ENCODE assay signal across 8 cellular contexts in genomic region chr6:158560787-158561246, GRCh38. TPM values are rescaled to one million over a fixed set of nuclear protein-coding genes. Genes with fewer than 3 reads are reported as not detected.
DNase-seq lines count a peak whose midpoint lies in the region; ATAC-seq and TF ChIP-seq lines count a peak whose summit lies in the region.

No MANE protein-coding gene starts in this region.

- H3K27ac ChIP-seq in CD4-positive, CD25-positive, alpha-beta regulatory T cell (ENCODE audit: insufficient read depth, low read length, poor library complexity, severe bottlenecking), result peak overlapping the region; percentile 85
- peak overlapping the region; percentile 92 for H3K27ac ChIP-seq in left ventricle myocardium inferior (replicated peaks)
- peak overlapping the region; percentile 84 to 90 (median 90) for H3K27ac ChIP-seq in gastrocnemius medialis

- intact Hi-C loops in left ventricle myocardium inferior (cut with micrococcal nuclease), result no loop called here
- intact Hi-C loops in gastrocnemius medialis (cut with DNase I; ENCODE audit: low total_unique reads), result loop anchor here (1.0 kb wide), 1 partner anchor 330 kb away; no protein-coding TSS in a partner anchor

- ATAC-seq in CD4-positive, CD25-positive, alpha-beta regulatory T cell (ENCODE audit: low read depth in 2 of 2), result no peak
- ATAC-seq in HG03354 (IDR thresholded peaks at IDR 0.05; ENCODE audit: poor library complexity, severe bottlenecking, unreplicated experiment), result peak; percentile 9
- ATAC-seq in activated CD8-positive, alpha-beta memory T cell treated with anti-CD3 and anti-CD28 coated beads, Interleukin-2, amount 10 ng/mL, durations not matched to agents 7 days and 5 days, result no peak
- peak; percentile 37 to 42 for ATAC-seq in gastrocnemius medialis
- ATAC-seq in GM21367 (IDR thresholded peaks at IDR 0.05; ENCODE audit: unreplicated experiment), result no peak
- no peak for ATAC-seq in activated CD4-positive, CD25-positive, alpha-beta regulatory T cell treated with anti-CD3 and anti-CD28 coated beads, Interleukin-2, amount 50 U/mL, for 24 hours

- peak overlapping the region; percentile 86 to 97 (median 92) for H3K27ac Mint-ChIP-seq in CD4-positive, CD25-positive, alpha-beta regulatory T cell
- H3K27ac Mint-ChIP-seq in activated CD8-positive, alpha-beta memory T cell treated with anti-CD3 and anti-CD28 coated beads, Interleukin-2, amount 10 ng/mL, durations not matched to agents 7 days and 5 days, result peak overlapping the region; percentile 91

- in situ Hi-C loops in gastrocnemius medialis (cut with MboI; ENCODE audit: low sequenced_read_pairs in 4 of 4), result no loop called here

- H3K36me3 Mint-ChIP-seq in CD4-positive, CD25-positive, alpha-beta regulatory T cell, result peaks cover 15% of the 10 kb centered on the region
- H3K36me3 Mint-ChIP-seq in activated CD8-positive, alpha-beta memory T cell treated with anti-CD3 and anti-CD28 coated beads, Interleukin-2, amount 10 ng/mL, durations not matched to agents 7 days and 5 days, result peaks cover 8% of the 10 kb centered on the region

- TF ChIP-seq POLR2A in gastrocnemius medialis (IDR thresholded peaks at IDR 0.05), result no peak

- no peaks in the 10 kb centered on the region for H3K9me3 ChIP-seq in CD4-positive, CD25-positive, alpha-beta regulatory T cell (ENCODE audit: control insufficient read depth in 2 of 2, low read length in 2 of 2)
- H3K9me3 ChIP-seq in left ventricle myocardium inferior (replicated peaks), result no peaks in the 10 kb centered on the region
- H3K9me3 ChIP-seq in gastrocnemius medialis, result no peaks in the 10 kb centered on the region

- peaks cover 48% of the 10 kb centered on the region for H3K4me1 ChIP-seq in CD4-positive, CD25-positive, alpha-beta regulatory T cell (ENCODE audit: control insufficient read depth, insufficient read depth, low read length, poor library complexity, severe bottlenecking)
- H3K4me1 ChIP-seq in left ventricle myocardium inferior (peaks cover 29% of the 10 kb centered on the region), gastrocnemius medialis (peaks cover 11 to 15% of the 10 kb centered on the region in 2 donors)

- no peaks in the 10 kb centered on the region for H3K27me3 ChIP-seq in CD4-positive, CD25-positive, alpha-beta regulatory T cell (ENCODE audit: control insufficient read depth, insufficient read depth, low read length)
- H3K27me3 ChIP-seq in left ventricle myocardium inferior (ENCODE audit: low read depth) (no peaks in the 10 kb centered on the region), gastrocnemius medialis (no peaks in the 10 kb centered on the region)

- no peak for DNase-seq in CD4-positive, CD25-positive, alpha-beta regulatory T cell
- DNase-seq in activated CD8-positive, alpha-beta memory T cell treated with anti-CD3 and anti-CD28 coated beads, Interleukin-2, amount 10 ng/mL, durations not matched to agents 7 days and 5 days, result no peak
- DNase-seq in left ventricle myocardium inferior, result no peak
- no peak for DNase-seq in gastrocnemius medialis
- no peak for DNase-seq in middle frontal gyrus (ENCODE audit: extremely low spot score, low spot score)

- H3K4me3 Mint-ChIP-seq in CD4-positive, CD25-positive, alpha-beta regulatory T cell, result peak overlapping the region; percentile 95 to 98 (median 96)
- H3K4me3 Mint-ChIP-seq in activated CD8-positive, alpha-beta memory T cell treated with anti-CD3 and anti-CD28 coated beads, Interleukin-2, amount 10 ng/mL, durations not matched to agents 7 days and 5 days, result peak overlapping the region; percentile 86

- TF ChIP-seq CTCF in left ventricle myocardium inferior (IDR thresholded peaks at IDR 0.05; ENCODE audit: borderline replicate concordance) (no peak), gastrocnemius medialis (IDR thresholded peaks at IDR 0.05 in 4 of 5, conservative IDR thresholded peaks at IDR 0.05 in 1 of 5) (no peak)

- no peaks in the 10 kb centered on the region for H3K9me3 Mint-ChIP-seq in CD4-positive, CD25-positive, alpha-beta regulatory T cell
- H3K9me3 Mint-ChIP-seq in activated CD8-positive, alpha-beta memory T cell treated with anti-CD3 and anti-CD28 coated beads, Interleukin-2, amount 10 ng/mL, durations not matched to agents 7 days and 5 days (ENCODE audit: low read depth), result no peaks in the 10 kb centered on the region

- CTCF ChIA-PET in activated CD8-positive, alpha-beta memory T cell treated with anti-CD3 and anti-CD28 coated beads, Interleukin-2, amount 10 ng/mL, durations not matched to agents 7 days and 5 days (lab: Charles Lee), result interaction anchor here (0.7 to 2.3 kb wide), 2 partner anchors 341 to 1175 kb away, joined by 3 to 9 read pairs; no protein-coding TSS in a partner anchor

- no peaks in the 10 kb centered on the region for H3K36me3 ChIP-seq in CD4-positive, CD25-positive, alpha-beta regulatory T cell (ENCODE audit: control insufficient read depth, insufficient read depth, low read length)
- no peaks in the 10 kb centered on the region for H3K36me3 ChIP-seq in left ventricle myocardium inferior
- H3K36me3 ChIP-seq in gastrocnemius medialis, result no peaks in the 10 kb centered on the region

- peaks cover 7% of the 10 kb centered on the region for H3K27me3 Mint-ChIP-seq in CD4-positive, CD25-positive, alpha-beta regulatory T cell
- H3K27me3 Mint-ChIP-seq in activated CD8-positive, alpha-beta memory T cell treated with anti-CD3 and anti-CD28 coated beads, Interleukin-2, amount 10 ng/mL, durations not matched to agents 7 days and 5 days, result peaks cover 2% of the 10 kb centered on the region

- H3K4me3 ChIP-seq in CD4-positive, CD25-positive, alpha-beta regulatory T cell (ENCODE audit: low read depth, low read length), result peak overlapping the region; percentile 80
- H3K4me3 ChIP-seq in left ventricle myocardium inferior (peak overlapping the region; percentile 87), gastrocnemius medialis (peak overlapping the region; percentile 80 to 92 (median 86))

- H3K4me1 Mint-ChIP-seq in CD4-positive, CD25-positive, alpha-beta regulatory T cell, result peaks cover 24 to 60% (median 42%) of the 10 kb centered on the region in 4 donors
- H3K4me1 Mint-ChIP-seq in activated CD8-positive, alpha-beta memory T cell treated with anti-CD3 and anti-CD28 coated beads, Interleukin-2, amount 10 ng/mL, durations not matched to agents 7 days and 5 days, result peaks cover 51% of the 10 kb centered on the region

RNA-seq across cellular contexts. Expression of gene TMEM181, which starts 0.9 kb away (rescaled TPM):
- total RNA-seq in CD4-positive, CD25-positive, alpha-beta regulatory T cell, result 21.2 TPM
- polyA plus RNA-seq in CD4-positive, CD25-positive, alpha-beta regulatory T cell, result 1 to 10 TPM; 4.9 to 5.7 (median 5.5) TPM
- 10 to 100 TPM; 14.0 to 17.4 TPM for total RNA-seq in activated CD8-positive, alpha-beta memory T cell treated with anti-CD3 and anti-CD28 coated beads, Interleukin-2, amount 10 ng/mL, durations not matched to agents 7 days and 5 days
- total RNA-seq in left ventricle myocardium inferior (8.8 TPM), gastrocnemius medialis (10 to 100 TPM; 12.1 to 17.9 (median 12.9) TPM)

Comparison
In these comparisons a context has a peak if more than half of its experiments do, and no peak if none do; other contexts are left out.
1. ATAC-seq: peak in HG03354 (single experiment) and gastrocnemius medialis (2 of 2); none in CD4-positive, CD25-positive, alpha-beta regulatory T cell (0 of 2), activated CD8-positive, alpha-beta memory T cell treated with anti-CD3 and anti-CD28 coated beads, Interleukin-2, amount 10 ng/mL, durations not matched to agents 7 days and 5 days (single experiment), GM21367 (single experiment) and activated CD4-positive, CD25-positive, alpha-beta regulatory T cell treated with anti-CD3 and anti-CD28 coated beads, Interleukin-2, amount 50 U/mL, for 24 hours (0 of 2).
2. Peak in every context shown above with its lines, with median percentiles within 50 percentile points of each other: H3K27ac ChIP-seq and H3K4me3 ChIP-seq.